Comparison of ENCODE assay signal across 1 cellular context in genomic region chr5:54720346-54720745, GRCh38.
TF ChIP-seq lines count a peak whose summit lies in the region.

No MANE protein-coding gene starts in this region.

TF ChIP-seq in IMR-90, 13 proteins besides CTCF, POLR2A, EP300 and RAD21:
- TF ChIP-seq, protein P1, sequence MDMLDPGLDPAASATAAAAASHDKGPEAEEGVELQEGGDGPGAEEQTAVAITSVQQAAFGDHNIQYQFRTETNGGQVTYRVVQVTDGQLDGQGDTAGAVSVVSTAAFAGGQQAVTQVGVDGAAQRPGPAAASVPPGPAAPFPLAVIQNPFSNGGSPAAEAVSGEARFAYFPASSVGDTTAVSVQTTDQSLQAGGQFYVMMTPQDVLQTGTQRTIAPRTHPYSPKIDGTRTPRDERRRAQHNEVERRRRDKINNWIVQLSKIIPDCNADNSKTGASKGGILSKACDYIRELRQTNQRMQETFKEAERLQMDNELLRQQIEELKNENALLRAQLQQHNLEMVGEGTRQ (IDR thresholded peaks at IDR 0.05; ENCODE audit: low read depth, low read length), result no peak
- no peak for TF ChIP-seq ELK1 (IDR thresholded peaks at IDR 0.05; ENCODE audit: borderline replicate concordance, low read depth, low read length)
- TF ChIP-seq SMC3 (IDR thresholded peaks at IDR 0.05; ENCODE audit: low read depth, low read length), result no peak
- TF ChIP-seq BHLHE40 (IDR thresholded peaks at IDR 0.05; ENCODE audit: low read depth, low read length), result no peak
- TF ChIP-seq NFE2L2 (IDR thresholded peaks at IDR 0.05; ENCODE audit: low read depth, low read length), result no peak
- TF ChIP-seq RFX5 (IDR thresholded peaks at IDR 0.05; ENCODE audit: low read depth, low read length), result no peak
- no peak for TF ChIP-seq MXI1 (IDR thresholded peaks at IDR 0.05; ENCODE audit: borderline replicate concordance, low read depth, low read length)
- no peak for TF ChIP-seq MAFK (IDR thresholded peaks at IDR 0.05; ENCODE audit: low read depth, low read length)
- TF ChIP-seq CEBPB (IDR thresholded peaks at IDR 0.05; ENCODE audit: low read depth, low read length), result no peak
- TF ChIP-seq FOS (IDR thresholded peaks at IDR 0.05; ENCODE audit: low read depth, low read length), result no peak
- TF ChIP-seq RCOR1 (IDR thresholded peaks at IDR 0.05; ENCODE audit: insufficient replicate concordance, low read length), result no peak
- TF ChIP-seq CHD1 (IDR thresholded peaks at IDR 0.05; ENCODE audit: low read depth, low read length), result no peak
- TF ChIP-seq MAZ (IDR thresholded peaks at IDR 0.05; ENCODE audit: borderline replicate concordance, low read depth, low read length), result no peak
